Comparison of ENCODE assay signal across 8 cellular contexts in the genomic region with DNA sequence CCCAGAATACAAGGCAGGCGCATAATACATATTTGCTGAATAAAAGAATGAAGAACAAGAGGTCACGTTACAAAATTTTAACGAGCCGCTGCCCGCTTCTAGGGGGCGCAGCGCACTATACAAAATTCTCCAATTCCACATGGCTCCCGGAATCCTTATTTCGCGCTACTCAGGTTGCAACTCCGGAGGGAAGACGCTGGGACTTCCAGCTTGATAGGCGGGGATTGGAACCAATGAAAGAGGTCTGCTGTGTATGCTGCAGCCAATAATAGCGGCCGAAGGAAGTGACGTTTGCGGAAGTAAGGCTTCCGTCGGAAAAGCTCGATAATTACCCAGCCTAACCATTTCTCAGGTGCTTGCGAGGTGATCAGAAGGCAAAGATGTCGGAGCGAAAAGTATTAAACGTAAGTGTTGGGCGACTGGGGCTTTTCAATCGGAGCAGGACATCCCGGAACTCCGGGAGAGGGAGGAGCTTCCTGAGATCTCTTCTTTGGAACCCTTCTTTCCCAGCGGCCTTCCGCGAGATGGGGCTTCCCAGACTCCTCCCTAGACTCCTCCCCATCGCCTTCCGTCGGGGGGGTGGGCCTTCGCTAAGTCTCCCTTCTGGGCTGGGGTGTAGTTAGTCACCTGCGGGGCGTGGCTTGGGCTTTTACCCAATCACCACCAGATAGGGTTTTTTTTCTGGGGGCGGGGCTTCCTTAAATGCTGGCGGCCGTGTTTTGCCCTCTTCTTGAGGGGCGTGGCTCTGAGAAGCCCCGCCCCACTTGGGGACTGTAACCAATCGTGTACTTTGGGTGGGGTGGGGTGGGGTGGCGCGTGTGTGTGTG. TPM values are rescaled to one million over a fixed set of nuclear protein-coding genes. Genes with fewer than 3 reads are reported as not detected.
DNase-seq lines count a peak whose midpoint lies in the region; ATAC-seq and TF ChIP-seq lines count a peak whose summit lies in the region.

A gene (plus strand): TSS at position 314 of the 827 bp plus-strand sequence. CDS start 67 bp downstream, at position 381.

- peaks cover 3 to 12% (median 9%) of the 10 kb centered on the region in 3 donors for H3K4me1 Mint-ChIP-seq in IgD-negative memory B cell

- peaks cover 2 to 3% (median 3%) of the 10 kb centered on the region in 3 donors for H3K9me3 Mint-ChIP-seq in IgD-negative memory B cell

- H3K36me3 Mint-ChIP-seq in IgD-negative memory B cell: peaks cover 12% of the 10 kb centered on the region

- H3K9me3 ChIP-seq in mononuclear cell (ENCODE audit: low read depth, low read length): no peaks in the 10 kb centered on the region

- H3K4me3 ChIP-seq in epithelial cell of esophagus (ENCODE audit: low read length) (peak within 1 kb of the TSS; percentile 85), mononuclear cell (ENCODE audit: low read length) (peak within 1 kb of the TSS; percentile 97)

- peak; percentile 77 for ATAC-seq in GM21529 (IDR thresholded peaks at IDR 0.05; ENCODE audit: unreplicated experiment)

- H3K27me3 ChIP-seq in mononuclear cell (ENCODE audit: insufficient read depth, low read length): no peaks in the 10 kb centered on the region

- H3K4me3 Mint-ChIP-seq in IgD-negative memory B cell: peak within 1 kb of the TSS; percentile 88 to 99 (median 98)

- no peaks in the 10 kb centered on the region for H3K27me3 Mint-ChIP-seq in IgD-negative memory B cell

- peak; percentile 97 for DNase-seq in DMS153 treated with DMSO at 0.1 percent for 48 hours (lab: John Stamatoyannopoulos, UW; ENCODE audit: unreplicated experiment)
- peak; percentile 98 for DNase-seq in OCI-M1 (lab: John Stamatoyannopoulos, UW)
- peak; percentile 98 for DNase-seq in activated T-cell treated with anti-CD3 and anti-CD28 coated beads for 24 hours (ENCODE audit: low read depth)
- peak; percentile 100 for DNase-seq in epithelial cell of esophagus (ENCODE audit: low read depth)
- DNase-seq in stimulated activated CD8-positive, alpha-beta memory T cell treated with anti-CD3 and anti-CD28 coated beads, Interleukin-4, amount 100 ng/mL, for 1 hour (ENCODE audit: low read depth in 2 of 2, low spot score in 1 of 2): peak; percentile 93 to 96

- H3K4me1 ChIP-seq in mononuclear cell (ENCODE audit: insufficient read depth, low read length): peaks cover 16% of the 10 kb centered on the region

- peak; percentile 53 for TF ChIP-seq CTCF in epithelial cell of esophagus (IDR thresholded peaks at IDR 0.05; ENCODE audit: insufficient read depth, low read depth, low read length, missing control alignments)

- H3K27ac Mint-ChIP-seq in IgD-negative memory B cell: peak within 1 kb of the TSS; percentile 92 to 100 (median 100)

RNA-seq across cellular contexts. Expression of the gene that starts here (rescaled TPM):
- 45.6 TPM for polyA plus RNA-seq in IgD-negative memory B cell
- total RNA-seq in mononuclear cell: 47.3 TPM

Comparison
In these comparisons a context has a peak if more than half of its experiments do, and no peak if none do; other contexts are left out.
1. Peak in every context shown above with its lines: DNase-seq, ATAC-seq and H3K4me3 ChIP-seq.